13 cellular contexts compared by ENCODE assay signal in the genomic region with DNA sequence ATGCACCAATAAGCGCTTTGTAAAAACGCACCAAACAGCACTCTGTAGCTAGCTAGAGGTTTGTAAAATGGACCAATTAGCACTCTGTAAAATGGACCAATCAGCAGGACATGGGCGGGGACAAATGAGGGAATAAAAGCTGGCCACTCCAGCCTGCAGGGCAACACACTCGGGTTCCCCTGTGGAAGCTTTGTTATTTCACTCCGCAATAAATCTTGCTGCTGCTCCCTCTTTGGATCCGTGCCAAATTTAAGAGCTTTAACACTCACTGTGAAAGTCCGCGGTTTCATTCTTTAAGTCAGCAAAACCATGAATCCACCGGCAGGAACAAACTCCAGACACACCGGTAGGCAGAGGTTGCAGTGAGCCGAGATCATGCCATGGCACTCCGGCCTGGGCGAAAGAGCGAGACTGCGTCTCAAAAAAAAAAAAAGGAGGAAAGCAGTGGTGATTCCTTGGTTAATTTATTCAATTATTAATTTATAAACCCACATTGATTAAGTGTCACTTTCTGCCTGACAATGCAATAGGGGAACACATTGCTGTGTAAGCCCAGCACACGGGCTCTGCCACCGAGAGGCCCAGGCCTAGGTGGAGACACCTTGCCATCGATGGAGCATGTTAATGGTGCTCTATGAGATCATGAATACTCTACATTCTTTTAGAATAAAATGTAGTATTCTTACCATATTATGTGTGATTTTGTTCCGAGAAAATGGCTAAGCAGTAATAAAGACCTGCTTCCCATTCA.
"Had no signal": no experiment of that assay in that cellular context is flagged by ENCODE, and none has a peak within 500 bp of the region (broad histone marks: within the 10 kb centered on the region; RNA-seq: fewer than 3 reads in every experiment).

No MANE protein-coding gene starts in this region.

- H3K27me3 ChIP-seq: colonic mucosa, gastrocnemius medialis, ovary, stomach had no signal

- H3K4me3 Mint-ChIP-seq: activated B cell treated with CpG ODN at 0.5 μM for 24 hours; activated CD4-positive, alpha-beta T cell treated with anti-CD3 and anti-CD28 coated beads, Interleukin-2, amount 10 ng/mL, durations not matched to agents 24 days and 14 days; activated T-helper 1 cell treated with anti-CD3 and anti-CD28 coated beads, Interleukin-12 subunit alpha, Interleukin-12 subunit beta, Interleukin-2, Interleukin-4 antibody, amounts not matched to agents 30 ng/mL and 10 ng/mL and 1 ng/mL, durations not matched to agents 14 hours and 24 hours and 36 hours had no signal

- ATAC-seq: gastrocnemius medialis, heart right ventricle, left ventricle myocardium superior had no signal

- H3K4me3 ChIP-seq: colonic mucosa, gastrocnemius medialis, heart right ventricle, ovary, stomach had no signal

- H3K9me3 Mint-ChIP-seq: activated B cell treated with CpG ODN at 0.5 μM for 24 hours; activated CD4-positive, alpha-beta T cell treated with anti-CD3 and anti-CD28 coated beads, Interleukin-2, amount 10 ng/mL, durations not matched to agents 24 days and 14 days; activated T-helper 1 cell treated with anti-CD3 and anti-CD28 coated beads, Interleukin-12 subunit alpha, Interleukin-12 subunit beta, Interleukin-2, Interleukin-4 antibody, amounts not matched to agents 30 ng/mL and 10 ng/mL and 1 ng/mL, durations not matched to agents 14 hours and 24 hours and 36 hours had no signal

- H3K27ac Mint-ChIP-seq: activated B cell treated with CpG ODN at 0.5 μM for 24 hours; activated CD4-positive, alpha-beta T cell treated with anti-CD3 and anti-CD28 coated beads, Interleukin-2, amount 10 ng/mL, durations not matched to agents 24 days and 14 days; activated T-helper 1 cell treated with anti-CD3 and anti-CD28 coated beads, Interleukin-12 subunit alpha, Interleukin-12 subunit beta, Interleukin-2, Interleukin-4 antibody, amounts not matched to agents 30 ng/mL and 10 ng/mL and 1 ng/mL, durations not matched to agents 14 hours and 24 hours and 36 hours had no signal

- H3K27ac ChIP-seq: colonic mucosa, gastrocnemius medialis, heart right ventricle, ovary, stomach had no signal

- H3K27me3 Mint-ChIP-seq: activated B cell treated with CpG ODN at 0.5 μM for 24 hours; activated CD4-positive, alpha-beta T cell treated with anti-CD3 and anti-CD28 coated beads, Interleukin-2, amount 10 ng/mL, durations not matched to agents 24 days and 14 days had no signal

- H3K36me3 ChIP-seq: colonic mucosa, gastrocnemius medialis, heart right ventricle, ovary, stomach had no signal

- H3K4me1 Mint-ChIP-seq: activated B cell treated with CpG ODN at 0.5 μM for 24 hours; activated CD4-positive, alpha-beta T cell treated with anti-CD3 and anti-CD28 coated beads, Interleukin-2, amount 10 ng/mL, durations not matched to agents 24 days and 14 days had no signal

- H3K4me1 ChIP-seq: colonic mucosa, gastrocnemius medialis, heart right ventricle, stomach had no signal

- H3K9me3 ChIP-seq: colonic mucosa, gastrocnemius medialis, heart right ventricle, ovary, stomach had no signal

- DNase-seq: activated B cell treated with CpG ODN at 0.5 μM for 24 hours; activated CD4-positive, alpha-beta T cell treated with anti-CD3 and anti-CD28 coated beads, Interleukin-2, amount 10 ng/mL, durations not matched to agents 24 days and 14 days; activated naive CD4-positive, alpha-beta T cell; caudate nucleus; colonic mucosa; gastrocnemius medialis; heart right ventricle; left ventricle myocardium superior; mesenchymal stem cell; ovary; stimulated activated CD4-positive, alpha-beta T cell treated with anti-CD3 and anti-CD28 coated beads, Interleukin-4, amount 100 ng/mL, for 4 hours; stomach had no signal
